In genomic region chr9:134345737-134346136, GRCh38 we compare ENCODE assay signal across 24 cellular contexts.
"Had no signal": no experiment of that assay in that cellular context is flagged by ENCODE, and none has a peak within 500 bp of the region (broad histone marks: within the 10 kb centered on the region; RNA-seq: fewer than 3 reads in every experiment).

No MANE protein-coding gene starts in this region.

- H3K27me3 ChIP-seq: brain microvascular endothelial cell, heart left ventricle, testis, transverse colon had no signal

- H2AFZ ChIP-seq: parathyroid adenoma had no signal

- DNase-seq: activated CD4-positive, alpha-beta T cell treated with anti-CD3 and anti-CD28 coated beads for 48 hours; activated CD4-positive, alpha-beta T cell treated with anti-CD3 and anti-CD28 coated beads, Interleukin-2, amount 50 U/mL, for 48 hours; activated CD8-positive, alpha-beta memory T cell treated with anti-CD3 and anti-CD28 coated beads for 24 hours; activated effector memory CD4-positive, alpha-beta T cell treated with anti-CD3 and anti-CD28 coated beads, Interleukin-2, amount 50 U/mL, for 16 hours; activated naive CD4-positive, alpha-beta T cell treated with anti-CD3 and anti-CD28 coated beads, Interleukin-2, amount 10 ng/mL, durations not matched to agents 7 days and 5 days; activated naive CD8-positive, alpha-beta T cell treated with anti-CD3 and anti-CD28 coated beads, Interleukin-2, amount 10 ng/mL, durations not matched to agents 7 days and 5 days; amniotic stem cell; brain microvascular endothelial cell; cortex of kidney; heart left ventricle; immature natural killer cell; kidney; left colon; midbrain; naive thymus-derived CD4-positive, alpha-beta T cell; nucleus accumbens; right cardiac atrium; stimulated activated CD4-positive, alpha-beta T cell treated with anti-CD3 and anti-CD28 coated beads, Interleukin-4, amount 100 ng/mL, for 1 hour; stimulated activated naive CD8-positive, alpha-beta T cell treated with anti-CD3 and anti-CD28 coated beads, Interleukin-15, Interleukin-2, amounts not matched to agents 100 U/mL and 50 U/mL, for 24 hours; testis; transverse colon had no signal

- H3K9ac ChIP-seq: parathyroid adenoma had no signal

- H3K9me3 ChIP-seq: heart left ventricle, testis, transverse colon had no signal

- H3K27ac ChIP-seq: brain microvascular endothelial cell, parathyroid adenoma, testis, VCaP had no signal

- ATAC-seq: activated CD4-positive, CD25-positive, alpha-beta regulatory T cell treated with anti-CD3 and anti-CD28 coated beads, Interleukin-2, amount 50 U/mL, for 24 hours; heart left ventricle; left colon; right cardiac atrium; stimulated activated naive CD8-positive, alpha-beta T cell treated with anti-CD3 and anti-CD28 coated beads, Interleukin-15, Interleukin-2, amounts not matched to agents 100 U/mL and 50 U/mL, for 24 hours had no signal

- H3K4me3 ChIP-seq: heart left ventricle, testis, transverse colon had no signal

- H3K36me3 ChIP-seq: brain microvascular endothelial cell, heart left ventricle, transverse colon had no signal
